In the genomic region with DNA sequence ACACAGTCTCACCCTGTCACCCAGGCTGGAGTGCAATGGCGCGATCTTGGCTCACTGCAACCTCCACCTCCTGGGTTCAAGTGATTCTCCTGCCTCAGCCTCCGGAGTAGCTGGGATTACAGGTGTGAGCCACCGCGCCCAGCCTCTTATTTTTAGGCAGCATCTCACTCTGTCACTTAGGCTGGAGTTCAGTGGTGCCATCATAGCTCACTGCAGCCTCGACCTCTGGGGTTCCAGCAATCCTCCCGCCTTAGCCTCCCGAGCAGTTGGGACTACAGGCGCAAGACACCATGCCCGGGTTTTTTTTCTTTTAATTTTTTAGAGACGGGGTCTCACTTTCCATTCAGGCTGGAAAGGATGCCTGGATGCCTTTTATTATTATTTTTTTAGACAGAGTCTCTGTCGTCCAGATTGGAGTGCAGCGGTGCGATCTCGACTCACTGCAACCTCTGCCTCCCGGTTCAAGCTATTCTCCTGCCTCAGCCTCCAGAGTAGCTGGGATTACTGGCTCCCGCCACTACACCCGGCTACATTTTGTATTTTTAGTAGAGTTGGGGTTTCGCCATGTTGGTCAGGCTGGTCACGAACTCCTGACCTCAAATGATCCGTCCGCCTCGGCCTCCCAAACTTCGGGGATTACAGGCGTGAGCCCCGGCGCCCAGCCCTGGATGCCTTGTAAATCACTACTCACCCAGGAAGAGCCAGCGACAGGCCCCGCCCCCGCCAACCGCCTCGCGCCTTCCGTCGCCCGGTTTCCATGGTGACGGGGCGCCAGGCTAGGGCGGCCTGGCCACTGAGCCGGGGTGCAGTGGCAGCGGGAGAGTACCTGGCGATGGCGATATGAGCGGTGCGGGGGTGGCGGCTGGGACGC, we compare ENCODE assay signal across 8 cellular contexts. TPM values are rescaled to one million over a fixed set of nuclear protein-coding genes. Genes with fewer than 3 reads are reported as not detected.
DNase-seq lines count a peak whose midpoint lies in the region; ATAC-seq and TF ChIP-seq lines count a peak whose summit lies in the region.
"Not testable (repeated sequence)": the region's sequence is repeated elsewhere in the genome, so short reads cannot be mapped to it uniquely, and the experiment has no call there.

A gene (plus strand): TSS at position 758 of the 871 bp plus-strand sequence. CDS start 83 bp downstream, at position 841.

- TF ChIP-seq CTCF in adrenal gland (IDR thresholded peaks at IDR 0.05) = not testable (repeated sequence)

- not testable (repeated sequence) for H3K4me1 ChIP-seq in adrenal gland (replicated peaks in 1 of 2)

- H3K4me3 ChIP-seq in adrenal gland = peak within 1 kb of the TSS in 2 of 4 donors; percentile 2 to 49

- peak in 1 of 2 donors; percentile 23 for TF ChIP-seq POLR2A in adrenal gland (IDR thresholded peaks at IDR 0.05)

- peak within 1 kb of the TSS in 2 of 5 donors; percentile 38 to 44 for H3K27ac ChIP-seq in adrenal gland

- 28 to 68% (median 31%) methylated on average over 18 to 41 of the region's 47 CpGs for WGBS in adrenal gland, 4 donors

- DNase-seq in NCI-H187 (lab: John Stamatoyannopoulos, UW) (peak; percentile 20 to 31), T-helper 22 cell (ENCODE audit: low read depth) (peak; percentile 72), adrenal gland (peak; percentile 81 to 90 (median 84)), left ventricle myocardium superior (peak; percentile 87), retina (peak; percentile 82), ureter (ENCODE audit: low spot score) (peak; percentile 66)

- peak; percentile 85 for ATAC-seq in GM18858 (IDR thresholded peaks at IDR 0.05; ENCODE audit: unreplicated experiment)
- ATAC-seq in HG03025 (IDR thresholded peaks at IDR 0.05; ENCODE audit: low FRiP score, unreplicated experiment) = peak; percentile 83
- peak; percentile 90 for ATAC-seq in left ventricle myocardium superior

- H3K36me3 ChIP-seq in adrenal gland (replicated peaks in 1 of 2) = not testable (repeated sequence)

- intact Hi-C loops in adrenal gland (cut with DNase I); left ventricle myocardium superior (cut with micrococcal nuclease): not testable (repeated sequence)

- not testable (repeated sequence) for H3K9me3 ChIP-seq in adrenal gland (replicated peaks in 1 of 3)

- not testable (repeated sequence) for H3K27me3 ChIP-seq in adrenal gland

RNA-seq across cellular contexts. Expression of the gene that starts here (rescaled TPM):
- total RNA-seq in adrenal gland (10 to 100 TPM in 7 of 8 donors, 1 to 10 TPM in 1; 8.4 to 77.1 (median 35.2) TPM), left ventricle myocardium superior (1.0 TPM), ureter (2.0 TPM)
- 10 to 100 TPM; 13.9 to 74.4 (median 58.3) TPM for polyA plus RNA-seq in adrenal gland

Comparison
In these comparisons a context has a peak if more than half of its experiments do, and no peak if none do; other contexts are left out.
1. DNase-seq: peak in every context shown above with its lines; median percentile 87 in left ventricle myocardium superior; 84 in adrenal gland; 82 in retina; 72 in T-helper 22 cell; 66 in ureter; 26 in NCI-H187.